ENCODE assay signal across 8 cellular contexts in genomic region chr16:89115216-89115949, GRCh38. TPM values are rescaled to one million over a fixed set of nuclear protein-coding genes. Genes with fewer than 3 reads are reported as not detected.
DNase-seq lines count a peak whose midpoint lies in the region; ATAC-seq and TF ChIP-seq lines count a peak whose summit lies in the region.

No MANE protein-coding gene starts in this region.

- peaks cover 29% of the 10 kb centered on the region for H3K36me3 Mint-ChIP-seq in chondrocyte (ENCODE audit: low read depth)

- no peak overlapping the region for H3K4me3 ChIP-seq in neuronal stem cell (ENCODE audit: low read length in 2 of 2)

- ATAC-seq in GM19328 (IDR thresholded peaks at IDR 0.05; ENCODE audit: unreplicated experiment) (peak; percentile 76), HG03457 (IDR thresholded peaks at IDR 0.05; ENCODE audit: unreplicated experiment) (peak; percentile 48)

- DNase-seq in activated CD4-positive, alpha-beta T cell treated with anti-CD3 and anti-CD28 coated beads for 24 hours (ENCODE audit: low read depth in 2 of 2), result peak; percentile 68 to 69
- DNase-seq in chondrocyte (ENCODE audit: low spot score), result peak; percentile 65
- DNase-seq in neuronal stem cell (ENCODE audit: low spot score), result no peak
- peak in 39 of 49 donors; percentile 4 to 77 (median 35) for DNase-seq in substantia nigra (lab: John Stamatoyannopoulos, UW)
- no peak for DNase-seq in AG08395 (ENCODE audit: low spot score)
- no peak for DNase-seq in NCI-H226

- peaks cover 6 to 16% of the 10 kb centered on the region in 2 donors for H3K4me1 ChIP-seq in neuronal stem cell (ENCODE audit: control insufficient read depth in 2 of 2, insufficient read depth in 1 of 2, low read depth in 1 of 2, low read length in 2 of 2)

- peaks cover 48 to 77% of the 10 kb centered on the region in 2 donors for H3K36me3 ChIP-seq in neuronal stem cell (replicated peaks in 1 of 2; ENCODE audit: control insufficient read depth in 2 of 2, insufficient read depth in 2 of 2, low read length in 2 of 2)

- H2BK5ac ChIP-seq in neuronal stem cell (ENCODE audit: low read length), result peak overlapping the region; percentile 98

- peaks cover 14% of the 10 kb centered on the region for H3K4me1 Mint-ChIP-seq in chondrocyte (ENCODE audit: low read depth)

- H3K9me3 Mint-ChIP-seq in chondrocyte (ENCODE audit: low read depth), result no peaks in the 10 kb centered on the region

- no peak overlapping the region for H3K23ac ChIP-seq in neuronal stem cell (ENCODE audit: low read depth, low read length, poor library complexity)

- H3K27me3 ChIP-seq in neuronal stem cell (ENCODE audit: control insufficient read depth in 3 of 3, insufficient read depth in 3 of 3, low read depth in 1 of 3, low read length in 3 of 3), result no peaks in the 10 kb centered on the region

- H3K4ac ChIP-seq in neuronal stem cell (ENCODE audit: low read length), result no peak overlapping the region

- H3K18ac ChIP-seq in neuronal stem cell (ENCODE audit: low read length), result peak overlapping the region; percentile 22

- H3K27ac Mint-ChIP-seq in chondrocyte (ENCODE audit: unreplicated experiment), result no peak overlapping the region

- H4K8ac ChIP-seq in neuronal stem cell (ENCODE audit: low read depth, low read length), result no peak overlapping the region

- H3K9ac ChIP-seq in neuronal stem cell (ENCODE audit: low read depth, low read length, poor library complexity), result no peak overlapping the region

- no peak for TF ChIP-seq CTCF in chondrocyte (IDR thresholded peaks at IDR 0.05)

- H3K14ac ChIP-seq in neuronal stem cell (ENCODE audit: low read length), result no peak overlapping the region

- no peak overlapping the region for H2AFZ ChIP-seq in neuronal stem cell (ENCODE audit: low read length)

- H2BK120ac ChIP-seq in neuronal stem cell (ENCODE audit: low read depth, low read length), result no peak overlapping the region

- H3K27ac ChIP-seq in neuronal stem cell (replicated peaks; ENCODE audit: low read length) (no peak overlapping the region), substantia nigra (ENCODE audit: low read depth, low read length, poor library complexity, severe bottlenecking) (no peak overlapping the region)

- WGBS in neuronal stem cell (ENCODE audit: extremely low coverage in 2 of 2, insufficient read length in 2 of 2, insufficient replicate concordance in 1 of 2), 2 donors, result no CpG with 5 or more reads among the region's 27 CpGs

- H2AK5ac ChIP-seq in neuronal stem cell (ENCODE audit: low read depth, low read length), result no peak overlapping the region

- no peak overlapping the region for H2BK15ac ChIP-seq in neuronal stem cell (ENCODE audit: low read length)

- H2BK12ac ChIP-seq in neuronal stem cell (ENCODE audit: low read length), result no peak overlapping the region

- H4K91ac ChIP-seq in neuronal stem cell (ENCODE audit: low read depth, low read length, poor library complexity), result no peak overlapping the region

- peaks cover 0 to under 1% of the 10 kb centered on the region in 2 donors for H3K9me3 ChIP-seq in neuronal stem cell (replicated peaks in 1 of 2; ENCODE audit: control insufficient read depth in 2 of 2, insufficient read depth in 1 of 2, low read depth in 1 of 2, low read length in 2 of 2)

- H3K4me3 Mint-ChIP-seq in chondrocyte (ENCODE audit: unreplicated experiment), result no peak overlapping the region

- H3K79me1 ChIP-seq in neuronal stem cell (ENCODE audit: low read depth, low read length), result peaks cover 8% of the 10 kb centered on the region

- H3K27me3 Mint-ChIP-seq in chondrocyte (ENCODE audit: low read depth), result no peaks in the 10 kb centered on the region

- no peak overlapping the region for H3K4me2 ChIP-seq in neuronal stem cell (ENCODE audit: insufficient read depth, low read length, poor library complexity, severe bottlenecking)

RNA-seq across cellular contexts. Expression of gene ACSF3, which starts 21.7 kb away (rescaled TPM):
- total RNA-seq in chondrocyte, result 19.5 to 24.4 TPM (median 20.8 TPM) in 3 replicates
- polyA plus RNA-seq in neuronal stem cell (2013, experiment 1 of 2), result 8.9 TPM
- polyA plus RNA-seq in neuronal stem cell (2013, experiment 2 of 2), result 9.7 TPM

RNA-seq across cellular contexts. Expression of gene CDH15, which starts 56.2 kb away (rescaled TPM):
- total RNA-seq in chondrocyte, result 0.20 to 0.23 TPM in 2 of 3 replicates, not detected in the other
- 0.03 TPM for polyA plus RNA-seq in neuronal stem cell (2013, experiment 1 of 2)
- polyA plus RNA-seq in neuronal stem cell (2013, experiment 2 of 2), result 0.03 TPM

Comparison
In these comparisons a context has a peak if more than half of its experiments do, and no peak if none do; other contexts are left out.
1. DNase-seq: peak in activated CD4-positive, alpha-beta T cell treated with anti-CD3 and anti-CD28 coated beads for 24 hours (2 of 2), chondrocyte (single experiment) and substantia nigra (39 of 49); none in neuronal stem cell (single experiment), AG08395 (single experiment) and NCI-H226 (single experiment).